Comparison of ENCODE assay signal across 1 cellular context in the genomic region with DNA sequence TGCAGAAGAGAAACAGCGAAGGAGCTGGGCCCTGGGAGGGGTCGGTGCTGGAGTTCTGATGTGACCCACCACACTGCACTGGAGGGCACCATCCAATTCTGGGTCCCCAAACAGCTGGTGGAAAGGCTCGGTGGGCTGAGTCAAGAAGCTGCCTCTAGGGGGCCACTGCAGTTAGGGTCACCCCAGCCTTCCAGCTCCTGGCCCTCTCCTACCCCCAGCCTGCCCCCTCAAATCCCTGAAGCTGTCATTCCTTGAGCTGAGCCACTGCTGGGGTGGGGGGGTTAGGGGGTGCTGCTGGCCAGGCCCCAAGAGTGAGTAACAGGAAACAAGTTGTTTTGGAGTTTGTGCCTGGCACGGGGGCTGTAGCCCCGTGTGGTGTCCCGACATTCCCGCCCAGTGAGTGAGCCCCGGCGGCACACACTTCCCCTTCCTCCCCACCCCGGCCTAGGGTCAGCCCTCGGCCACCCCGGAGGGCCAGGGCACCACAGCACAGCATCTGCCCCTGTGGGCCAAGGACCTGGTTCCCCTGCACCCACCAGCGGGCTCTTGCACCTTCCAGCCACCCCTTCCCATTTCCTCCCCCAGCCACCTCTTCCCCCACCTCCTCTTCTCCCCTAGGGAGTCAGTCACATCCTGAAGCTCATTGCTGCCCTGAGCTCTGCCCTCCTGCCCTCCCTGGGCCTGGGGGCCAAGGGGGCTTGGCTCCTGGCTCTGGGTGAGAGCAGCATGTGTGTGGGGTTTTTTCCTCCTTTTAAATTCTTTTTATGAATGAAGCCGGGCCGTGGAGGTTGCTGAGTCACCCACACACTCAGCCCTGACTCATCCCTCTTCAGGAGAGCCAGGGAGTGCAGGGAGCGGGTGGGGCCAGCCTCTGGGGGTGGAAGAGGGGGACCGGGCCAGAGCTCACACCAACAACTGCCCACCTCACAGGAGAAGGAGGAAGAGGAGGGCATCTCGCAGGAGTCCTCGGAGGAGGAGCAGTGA.
A peak's percentile ranks its signal among the peaks of the same experiment; 100 is the strongest.
TF ChIP-seq lines count a peak whose summit lies in the region.

No MANE protein-coding gene starts in this region.

TF ChIP-seq in K562, 482 proteins besides CTCF, POLR2A, EP300 and RAD21 (continued from another document and continues in another):
- TF ChIP-seq, protein P1, sequence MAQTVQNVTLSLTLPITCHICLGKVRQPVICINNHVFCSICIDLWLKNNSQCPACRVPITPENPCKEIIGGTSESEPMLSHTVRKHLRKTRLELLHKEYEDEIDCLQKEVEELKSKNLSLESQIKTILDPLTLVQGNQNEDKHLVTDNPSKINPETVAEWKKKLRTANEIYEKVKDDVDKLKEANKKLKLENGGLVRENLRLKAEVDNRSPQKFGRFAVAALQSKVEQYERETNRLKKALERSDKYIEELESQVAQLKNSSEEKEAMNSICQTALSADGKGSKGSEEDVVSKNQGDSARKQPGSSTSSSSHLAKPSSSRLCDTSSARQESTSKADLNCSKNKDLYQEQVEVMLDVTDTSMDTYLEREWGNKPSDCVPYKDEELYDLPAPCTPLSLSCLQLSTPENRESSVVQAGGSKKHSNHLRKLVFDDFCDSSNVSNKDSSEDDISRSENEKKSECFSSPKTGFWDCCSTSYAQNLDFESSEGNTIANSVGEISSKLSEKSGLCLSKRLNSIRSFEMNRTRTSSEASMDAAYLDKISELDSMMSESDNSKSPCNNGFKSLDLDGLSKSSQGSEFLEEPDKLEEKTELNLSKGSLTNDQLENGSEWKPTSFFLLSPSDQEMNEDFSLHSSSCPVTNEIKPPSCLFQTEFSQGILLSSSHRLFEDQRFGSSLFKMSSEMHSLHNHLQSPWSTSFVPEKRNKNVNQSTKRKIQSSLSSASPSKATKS (CRISPR knock-in tag; IDR thresholded peaks at IDR 0.05) = no peak
- TF ChIP-seq RFX7 (CRISPR knock-in tag; IDR thresholded peaks at IDR 0.05) = no peak
- TF ChIP-seq, protein P2, sequence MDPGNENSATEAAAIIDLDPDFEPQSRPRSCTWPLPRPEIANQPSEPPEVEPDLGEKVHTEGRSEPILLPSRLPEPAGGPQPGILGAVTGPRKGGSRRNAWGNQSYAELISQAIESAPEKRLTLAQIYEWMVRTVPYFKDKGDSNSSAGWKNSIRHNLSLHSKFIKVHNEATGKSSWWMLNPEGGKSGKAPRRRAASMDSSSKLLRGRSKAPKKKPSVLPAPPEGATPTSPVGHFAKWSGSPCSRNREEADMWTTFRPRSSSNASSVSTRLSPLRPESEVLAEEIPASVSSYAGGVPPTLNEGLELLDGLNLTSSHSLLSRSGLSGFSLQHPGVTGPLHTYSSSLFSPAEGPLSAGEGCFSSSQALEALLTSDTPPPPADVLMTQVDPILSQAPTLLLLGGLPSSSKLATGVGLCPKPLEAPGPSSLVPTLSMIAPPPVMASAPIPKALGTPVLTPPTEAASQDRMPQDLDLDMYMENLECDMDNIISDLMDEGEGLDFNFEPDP (CRISPR knock-in tag; IDR thresholded peaks at IDR 0.05) = no peak; the same call in 1 of the 2 replicates
- TF ChIP-seq ZNF408 (CRISPR knock-in tag; IDR thresholded peaks at IDR 0.05; ENCODE audit: low read depth) = no peak
- TF ChIP-seq SMARCE1 (IDR thresholded peaks at IDR 0.05) = peak; percentile 97
- no peak for TF ChIP-seq MXI1 (IDR thresholded peaks at IDR 0.05; ENCODE audit: low read depth, low read length)
- TF ChIP-seq ZNF263 (CRISPR knock-in tag; IDR thresholded peaks at IDR 0.05; ENCODE audit: borderline replicate concordance) = no peak
- TF ChIP-seq HDAC3 (IDR thresholded peaks at IDR 0.05; ENCODE audit: borderline replicate concordance, partially characterized antibody) = no peak
- no peak for TF ChIP-seq ELF2 (CRISPR knock-in tag; IDR thresholded peaks at IDR 0.05)
- no peak for TF ChIP-seq ZNF785 (CRISPR knock-in tag; IDR thresholded peaks at IDR 0.05)
- TF ChIP-seq RB1 (IDR thresholded peaks at IDR 0.05; ENCODE audit: low read depth) = peak; percentile 35; the same call in 1 of the 2 replicates
- TF ChIP-seq ZNF79 (CRISPR knock-in tag; IDR thresholded peaks at IDR 0.05; ENCODE audit: low read depth) = no peak
- TF ChIP-seq TCFL5 (CRISPR knock-in tag; conservative IDR thresholded peaks at IDR 0.05) = no peak
- no peak for TF ChIP-seq KAT7 (CRISPR knock-in tag; IDR thresholded peaks at IDR 0.05; ENCODE audit: borderline replicate concordance)
- no peak for TF ChIP-seq NR1H2 (CRISPR knock-in tag; IDR thresholded peaks at IDR 0.05)
- no peak for TF ChIP-seq RBM25 (IDR thresholded peaks at IDR 0.05; ENCODE audit: low read depth, low read length, severe bottlenecking)
- no peak for TF ChIP-seq DNMT1 (IDR thresholded peaks at IDR 0.05)
- TF ChIP-seq, protein P3, sequence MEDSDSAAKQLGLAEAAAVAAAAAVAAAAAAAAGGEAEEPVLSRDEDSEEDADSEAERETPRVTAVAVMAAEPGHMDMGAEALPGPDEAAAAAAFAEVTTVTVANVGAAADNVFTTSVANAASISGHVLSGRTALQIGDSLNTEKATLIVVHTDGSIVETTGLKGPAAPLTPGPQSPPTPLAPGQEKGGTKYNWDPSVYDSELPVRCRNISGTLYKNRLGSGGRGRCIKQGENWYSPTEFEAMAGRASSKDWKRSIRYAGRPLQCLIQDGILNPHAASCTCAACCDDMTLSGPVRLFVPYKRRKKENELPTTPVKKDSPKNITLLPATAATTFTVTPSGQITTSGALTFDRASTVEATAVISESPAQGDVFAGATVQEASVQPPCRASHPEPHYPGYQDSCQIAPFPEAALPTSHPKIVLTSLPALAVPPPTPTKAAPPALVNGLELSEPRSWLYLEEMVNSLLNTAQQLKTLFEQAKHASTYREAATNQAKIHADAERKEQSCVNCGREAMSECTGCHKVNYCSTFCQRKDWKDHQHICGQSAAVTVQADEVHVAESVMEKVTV (CRISPR knock-in tag; IDR thresholded peaks at IDR 0.05) = no peak
- TF ChIP-seq, protein P4, sequence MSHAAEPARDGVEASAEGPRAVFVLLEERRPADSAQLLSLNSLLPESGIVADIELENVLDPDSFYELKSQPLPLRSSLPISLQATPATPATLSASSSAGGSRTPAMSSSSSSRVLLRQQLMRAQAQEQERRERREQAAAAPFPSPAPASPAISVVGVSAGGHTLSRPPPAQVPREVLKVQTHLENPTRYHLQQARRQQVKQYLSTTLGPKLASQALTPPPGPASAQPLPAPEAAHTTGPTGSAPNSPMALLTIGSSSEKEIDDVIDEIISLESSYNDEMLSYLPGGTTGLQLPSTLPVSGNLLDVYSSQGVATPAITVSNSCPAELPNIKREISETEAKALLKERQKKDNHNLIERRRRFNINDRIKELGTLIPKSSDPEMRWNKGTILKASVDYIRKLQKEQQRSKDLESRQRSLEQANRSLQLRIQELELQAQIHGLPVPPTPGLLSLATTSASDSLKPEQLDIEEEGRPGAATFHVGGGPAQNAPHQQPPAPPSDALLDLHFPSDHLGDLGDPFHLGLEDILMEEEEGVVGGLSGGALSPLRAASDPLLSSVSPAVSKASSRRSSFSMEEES (CRISPR knock-in tag; IDR thresholded peaks at IDR 0.05) = no peak
- no peak for TF ChIP-seq ETS2 (tag; IDR thresholded peaks at IDR 0.05; ENCODE audit: borderline replicate concordance, poor library complexity, severe bottlenecking)
- TF ChIP-seq, protein P5, sequence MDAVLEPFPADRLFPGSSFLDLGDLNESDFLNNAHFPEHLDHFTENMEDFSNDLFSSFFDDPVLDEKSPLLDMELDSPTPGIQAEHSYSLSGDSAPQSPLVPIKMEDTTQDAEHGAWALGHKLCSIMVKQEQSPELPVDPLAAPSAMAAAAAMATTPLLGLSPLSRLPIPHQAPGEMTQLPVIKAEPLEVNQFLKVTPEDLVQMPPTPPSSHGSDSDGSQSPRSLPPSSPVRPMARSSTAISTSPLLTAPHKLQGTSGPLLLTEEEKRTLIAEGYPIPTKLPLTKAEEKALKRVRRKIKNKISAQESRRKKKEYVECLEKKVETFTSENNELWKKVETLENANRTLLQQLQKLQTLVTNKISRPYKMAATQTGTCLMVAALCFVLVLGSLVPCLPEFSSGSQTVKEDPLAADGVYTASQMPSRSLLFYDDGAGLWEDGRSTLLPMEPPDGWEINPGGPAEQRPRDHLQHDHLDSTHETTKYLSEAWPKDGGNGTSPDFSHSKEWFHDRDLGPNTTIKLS (IDR thresholded peaks at IDR 0.05; ENCODE audit: borderline replicate concordance, low read depth) = no peak
- TF ChIP-seq ZNF224 (CRISPR knock-in tag; IDR thresholded peaks at IDR 0.05) = no peak
- no peak for TF ChIP-seq XRCC3 (IDR thresholded peaks at IDR 0.05)
- TF ChIP-seq RCOR1 (IDR thresholded peaks at IDR 0.05; ENCODE audit: borderline replicate concordance in 1 of 2, low read depth in 2 of 2, low read length in 2 of 2) = peak in 1 of 2 experiments; percentile 71; a peak in 1 of 4 replicates
- TF ChIP-seq, protein P6, sequence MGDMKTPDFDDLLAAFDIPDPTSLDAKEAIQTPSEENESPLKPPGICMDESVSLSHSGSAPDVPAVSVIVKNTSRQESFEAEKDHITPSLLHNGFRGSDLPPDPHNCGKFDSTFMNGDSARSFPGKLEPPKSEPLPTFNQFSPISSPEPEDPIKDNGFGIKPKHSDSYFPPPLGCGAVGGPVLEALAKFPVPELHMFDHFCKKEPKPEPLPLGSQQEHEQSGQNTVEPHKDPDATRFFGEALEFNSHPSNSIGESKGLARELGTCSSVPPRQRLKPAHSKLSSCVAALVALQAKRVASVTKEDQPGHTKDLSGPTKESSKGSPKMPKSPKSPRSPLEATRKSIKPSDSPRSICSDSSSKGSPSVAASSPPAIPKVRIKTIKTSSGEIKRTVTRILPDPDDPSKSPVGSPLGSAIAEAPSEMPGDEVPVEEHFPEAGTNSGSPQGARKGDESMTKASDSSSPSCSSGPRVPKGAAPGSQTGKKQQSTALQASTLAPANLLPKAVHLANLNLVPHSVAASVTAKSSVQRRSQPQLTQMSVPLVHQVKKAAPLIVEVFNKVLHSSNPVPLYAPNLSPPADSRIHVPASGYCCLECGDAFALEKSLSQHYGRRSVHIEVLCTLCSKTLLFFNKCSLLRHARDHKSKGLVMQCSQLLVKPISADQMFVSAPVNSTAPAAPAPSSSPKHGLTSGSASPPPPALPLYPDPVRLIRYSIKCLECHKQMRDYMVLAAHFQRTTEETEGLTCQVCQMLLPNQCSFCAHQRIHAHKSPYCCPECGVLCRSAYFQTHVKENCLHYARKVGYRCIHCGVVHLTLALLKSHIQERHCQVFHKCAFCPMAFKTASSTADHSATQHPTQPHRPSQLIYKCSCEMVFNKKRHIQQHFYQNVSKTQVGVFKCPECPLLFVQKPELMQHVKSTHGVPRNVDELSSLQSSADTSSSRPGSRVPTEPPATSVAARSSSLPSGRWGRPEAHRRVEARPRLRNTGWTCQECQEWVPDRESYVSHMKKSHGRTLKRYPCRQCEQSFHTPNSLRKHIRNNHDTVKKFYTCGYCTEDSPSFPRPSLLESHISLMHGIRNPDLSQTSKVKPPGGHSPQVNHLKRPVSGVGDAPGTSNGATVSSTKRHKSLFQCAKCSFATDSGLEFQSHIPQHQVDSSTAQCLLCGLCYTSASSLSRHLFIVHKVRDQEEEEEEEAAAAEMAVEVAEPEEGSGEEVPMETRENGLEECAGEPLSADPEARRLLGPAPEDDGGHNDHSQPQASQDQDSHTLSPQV (IDR thresholded peaks at IDR 0.05) = peak; percentile 87
- no peak; the same call in 1 of the 2 replicates for TF ChIP-seq POLR2AphosphoS2 (IDR thresholded peaks at IDR 0.05; ENCODE audit: low read length)
- no peak for TF ChIP-seq RNF2 (IDR thresholded peaks at IDR 0.05)
- peak; percentile 96 for TF ChIP-seq ZBTB7A (IDR thresholded peaks at IDR 0.05; ENCODE audit: borderline replicate concordance, control insufficient read depth, low read depth, low read length)
- no peak for TF ChIP-seq SLC30A9 (CRISPR knock-in tag; IDR thresholded peaks at IDR 0.05)
- no peak for TF ChIP-seq HIVEP1 (CRISPR knock-in tag; IDR thresholded peaks at IDR 0.05)
- peak; percentile 57 for TF ChIP-seq RBM39 (optimal IDR thresholded peaks at IDR 0.05; ENCODE audit: low read depth, low read length)
- 0 out of 2 replicates have a peak, but pooled peaks have one; percentile 23 for TF ChIP-seq CBFA2T3 (IDR thresholded peaks at IDR 0.05)
- TF ChIP-seq SRF (CRISPR knock-in tag; IDR thresholded peaks at IDR 0.05) = no peak
- TF ChIP-seq, protein P7, sequence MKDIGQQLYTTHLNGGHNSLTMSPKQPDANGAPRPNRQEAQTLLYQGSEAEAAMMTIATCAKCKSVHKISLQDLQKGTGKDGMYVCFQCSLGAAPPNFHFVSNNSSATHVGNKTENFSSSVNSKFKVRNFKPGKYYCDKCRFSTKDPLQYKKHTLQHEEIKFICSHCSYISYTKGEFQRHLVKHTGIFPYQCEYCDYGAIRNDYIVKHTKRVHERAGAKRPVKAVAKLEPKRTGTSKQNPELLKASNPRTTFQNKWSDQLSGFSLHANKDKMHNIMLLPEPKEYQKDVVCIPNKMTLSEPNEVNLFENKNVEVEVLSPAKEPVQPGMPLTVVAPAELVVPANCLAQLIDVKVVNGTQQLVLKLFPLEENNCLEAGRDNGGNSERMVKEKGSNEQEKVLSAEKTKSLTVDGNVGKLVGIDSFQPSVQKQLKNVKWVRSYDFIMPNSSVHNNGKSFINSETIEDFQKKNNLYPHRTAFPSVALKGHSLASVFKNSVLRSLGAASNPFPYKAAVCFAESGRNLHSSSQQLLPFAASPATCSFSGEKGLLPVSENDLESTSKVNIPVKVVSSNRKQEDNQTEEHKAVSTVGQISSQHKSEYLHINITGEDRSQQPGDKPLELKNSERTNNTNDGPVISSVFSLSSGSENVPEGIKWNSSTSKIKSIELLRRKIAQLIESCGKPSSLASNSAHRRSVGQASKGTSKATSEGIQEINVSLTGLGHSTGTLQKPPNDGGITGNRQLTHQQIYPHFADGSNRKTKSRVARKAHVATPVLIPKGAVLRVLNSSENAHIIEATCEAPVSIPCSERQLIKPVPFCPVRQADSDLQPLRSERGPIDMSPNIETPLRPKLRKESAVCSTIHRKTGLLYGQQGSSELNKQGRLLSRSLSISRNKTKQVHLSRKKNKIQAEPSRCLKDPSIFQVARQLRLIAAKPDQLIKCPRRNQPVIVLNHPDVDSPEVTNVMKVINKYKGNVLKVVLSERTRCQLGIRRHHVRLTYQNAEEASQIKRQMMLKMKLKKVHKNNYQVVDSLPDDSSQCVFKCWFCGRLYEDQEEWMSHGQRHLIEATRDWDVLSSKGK (CRISPR knock-in tag; IDR thresholded peaks at IDR 0.05) = no peak
- TF ChIP-seq ZNF384 (IDR thresholded peaks at IDR 0.05; ENCODE audit: low read depth, low read length) = no peak
- TF ChIP-seq CTBP1 (IDR thresholded peaks at IDR 0.05; ENCODE audit: borderline replicate concordance) = peak; percentile 47; the same call in 1 of the 2 replicates
- no peak for TF ChIP-seq STAT5A (IDR thresholded peaks at IDR 0.05; ENCODE audit: borderline replicate concordance, low read length)
